ENCODE assay signal across 22 cellular contexts in the genomic region with DNA sequence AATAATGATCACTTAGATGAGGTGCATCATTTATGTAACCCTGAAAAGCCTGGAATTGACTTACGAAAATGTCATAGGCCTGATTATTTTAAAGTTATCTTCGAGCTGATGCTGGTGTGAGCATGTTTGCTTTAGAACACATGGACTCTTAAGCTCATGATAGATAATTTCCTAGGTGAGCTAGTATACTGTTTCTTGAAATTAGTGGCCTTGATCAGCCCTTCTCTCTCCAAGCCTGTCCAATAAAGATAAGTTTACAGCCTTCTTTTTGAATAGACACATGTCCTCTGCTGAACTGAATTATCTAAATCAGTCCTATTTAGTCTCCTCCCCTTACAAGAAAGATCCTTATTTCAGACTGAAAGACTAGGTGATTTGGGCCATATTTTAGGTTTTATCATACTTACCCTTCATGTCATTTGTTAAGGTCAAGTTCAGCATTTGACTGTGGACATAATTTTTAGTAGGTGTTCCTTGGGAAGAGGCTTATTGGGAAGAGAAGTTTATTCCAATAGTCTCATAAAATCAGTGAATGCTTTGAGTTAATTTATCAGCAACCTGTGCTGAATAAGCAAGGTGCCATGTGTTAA. TPM values are rescaled to one million over a fixed set of nuclear protein-coding genes. Genes with fewer than 3 reads are reported as not detected.
DNase-seq lines count a peak whose midpoint lies in the region; ATAC-seq and TF ChIP-seq lines count a peak whose summit lies in the region.
"Had no signal": no experiment of that assay in that cellular context is flagged by ENCODE, and none has a peak within 500 bp of the region (broad histone marks: within the 10 kb centered on the region; RNA-seq: fewer than 3 reads in every experiment).

No MANE protein-coding gene starts in this region.

- intact Hi-C loops in natural killer cell (cut with micrococcal nuclease) (no loop called here), ascending aorta (cut with DNase I) (no loop called here), psoas muscle (cut with DNase I) (no loop called here), vagina (cut with DNase I) (no loop called here)

- H3K36me3 Mint-ChIP-seq in natural killer cell = peaks cover 8% of the 10 kb centered on the region
- H3K36me3 Mint-ChIP-seq in natural killer cell treated with Interleukin-12 subunit alpha and Interleukin-12 subunit beta and Interleukin-15 and Interleukin-18, amount 100 ng/mL, for 72 hours = no peaks in the 10 kb centered on the region

- DNase-seq in natural killer cell (no peak), ascending aorta (ENCODE audit: low spot score in 2 of 2) (no peak), psoas muscle (no peak), vagina (ENCODE audit: extremely low spot score in 2 of 2) (peak in 1 of 2 donors; percentile 3), NCI-H1694 (lab: John Stamatoyannopoulos, UW) (no peak)
- DNase-seq in natural killer cell treated with Interleukin-12 subunit alpha and Interleukin-12 subunit beta and Interleukin-15 and Interleukin-18, amount 100 ng/mL, for 72 hours (ENCODE audit: low spot score) = no peak
- DNase-seq in activated CD8-positive, alpha-beta memory T cell treated with anti-CD3 and anti-CD28 coated beads for 24 hours = no peak
- DNase-seq in activated effector memory CD4-positive, alpha-beta T cell treated with anti-CD3 and anti-CD28 coated beads, Interleukin-2, amount 50 U/mL, for 16 hours = no peak
- DNase-seq: ACHN; activated B cell treated with CpG ODN at 0.5 μM for 24 hours; activated CD4-positive, alpha-beta memory T cell treated with anti-CD3 and anti-CD28 coated beads, Interleukin-2, amount 10 ng/mL, durations not matched to agents 7 days and 5 days; activated gamma-delta T cell treated with Interleukin-2 at 50 U/mL for 16 hours; activated naive CD8-positive, alpha-beta T cell treated with anti-CD3 and anti-CD28 coated beads, Interleukin-2, amount 50 U/mL, for 24 hours; COR-L47; DMS79 treated with DMSO at 0.1 percent for 48 hours; GOT3; lower lobe of right lung; NCI-H1048; NCI-H187; NCI-H69; substantia nigra had no signal

- H3K27ac Mint-ChIP-seq in natural killer cell = peak overlapping the region; percentile 57 to 62
- peak overlapping the region in 1 of 2 donors; percentile 73 for H3K27ac Mint-ChIP-seq in natural killer cell treated with Interleukin-12 subunit alpha and Interleukin-12 subunit beta and Interleukin-15 and Interleukin-18, amount 100 ng/mL, for 72 hours
- H3K27ac Mint-ChIP-seq: activated B cell treated with CpG ODN at 0.5 μM for 24 hours; activated CD4-positive, alpha-beta memory T cell treated with anti-CD3 and anti-CD28 coated beads, Interleukin-2, amount 10 ng/mL, durations not matched to agents 7 days and 5 days; activated naive CD8-positive, alpha-beta T cell treated with anti-CD3 and anti-CD28 coated beads, Interleukin-2, amount 50 U/mL, for 24 hours had no signal

- no peak for TF ChIP-seq POLR2A in vagina (IDR thresholded peaks at IDR 0.05)

- H3K27ac ChIP-seq in ascending aorta = peak overlapping the region; percentile 9 to 63
- peak overlapping the region; percentile 65 for H3K27ac ChIP-seq in psoas muscle
- H3K27ac ChIP-seq in vagina = peak overlapping the region; percentile 78
- H3K27ac ChIP-seq: epithelial cell of prostate, lower lobe of right lung had no signal

- WGBS in psoas muscle, 3 donors = 71 to 89% (median 72%) methylated on average over 2 of the region's 2 CpGs

- H3K4me1 ChIP-seq in ascending aorta = peaks cover 30 to 89% of the 10 kb centered on the region in 2 donors
- H3K4me1 ChIP-seq in psoas muscle = peaks cover 81% of the 10 kb centered on the region
- H3K4me1 ChIP-seq in vagina = peaks cover 97% of the 10 kb centered on the region

- no peak overlapping the region for H3K4me3 Mint-ChIP-seq in natural killer cell
- no peak overlapping the region for H3K4me3 Mint-ChIP-seq in natural killer cell treated with Interleukin-12 subunit alpha and Interleukin-12 subunit beta and Interleukin-15 and Interleukin-18, amount 100 ng/mL, for 72 hours
- H3K4me3 Mint-ChIP-seq: activated B cell treated with CpG ODN at 0.5 μM for 24 hours; activated CD4-positive, alpha-beta memory T cell treated with anti-CD3 and anti-CD28 coated beads, Interleukin-2, amount 10 ng/mL, durations not matched to agents 7 days and 5 days; activated naive CD8-positive, alpha-beta T cell treated with anti-CD3 and anti-CD28 coated beads, Interleukin-2, amount 50 U/mL, for 24 hours had no signal

- no peaks in the 10 kb centered on the region for H3K9me3 Mint-ChIP-seq in natural killer cell
- H3K9me3 Mint-ChIP-seq in natural killer cell treated with Interleukin-12 subunit alpha and Interleukin-12 subunit beta and Interleukin-15 and Interleukin-18, amount 100 ng/mL, for 72 hours = peaks cover 1% of the 10 kb centered on the region
- H3K9me3 Mint-ChIP-seq: activated B cell treated with CpG ODN at 0.5 μM for 24 hours; activated CD4-positive, alpha-beta memory T cell treated with anti-CD3 and anti-CD28 coated beads, Interleukin-2, amount 10 ng/mL, durations not matched to agents 7 days and 5 days; activated naive CD8-positive, alpha-beta T cell treated with anti-CD3 and anti-CD28 coated beads, Interleukin-2, amount 50 U/mL, for 24 hours had no signal

- ATAC-seq in natural killer cell (no peak), psoas muscle (no peak)
- ATAC-seq in natural killer cell treated with Interleukin-12 subunit alpha and Interleukin-12 subunit beta and Interleukin-15 and Interleukin-18, amount 100 ng/mL, for 72 hours = no peak

- peaks cover 19 to 30% of the 10 kb centered on the region in 2 donors for H3K36me3 ChIP-seq in ascending aorta
- H3K36me3 ChIP-seq in psoas muscle (ENCODE audit: insufficient read depth in 1 of 2, low read depth in 1 of 2) = peaks cover 6 to 21% of the 10 kb centered on the region in 2 donors
- H3K36me3 ChIP-seq in vagina = peaks cover 0 to 16% of the 10 kb centered on the region in 2 donors

- no peaks in the 10 kb centered on the region for H3K27me3 ChIP-seq in ascending aorta
- no peaks in the 10 kb centered on the region for H3K27me3 ChIP-seq in psoas muscle (ENCODE audit: insufficient read depth in 3 of 3, low read length in 2 of 3)
- no peaks in the 10 kb centered on the region for H3K27me3 ChIP-seq in vagina

- H3K4me3 ChIP-seq in ascending aorta (no peak overlapping the region), psoas muscle (no peak overlapping the region), vagina (no peak overlapping the region)
- H3K4me3 ChIP-seq: lower lobe of right lung had no signal

- H3K27me3 Mint-ChIP-seq in natural killer cell (ENCODE audit: low read depth in 2 of 2) = no peaks in the 10 kb centered on the region
- H3K27me3 Mint-ChIP-seq in natural killer cell treated with Interleukin-12 subunit alpha and Interleukin-12 subunit beta and Interleukin-15 and Interleukin-18, amount 100 ng/mL, for 72 hours = no peaks in the 10 kb centered on the region
- H3K27me3 Mint-ChIP-seq: activated B cell treated with CpG ODN at 0.5 μM for 24 hours; activated CD4-positive, alpha-beta memory T cell treated with anti-CD3 and anti-CD28 coated beads, Interleukin-2, amount 10 ng/mL, durations not matched to agents 7 days and 5 days; activated naive CD8-positive, alpha-beta T cell treated with anti-CD3 and anti-CD28 coated beads, Interleukin-2, amount 50 U/mL, for 24 hours had no signal

- peaks cover 66 to 75% of the 10 kb centered on the region in 2 donors for H3K4me1 Mint-ChIP-seq in natural killer cell
- H3K4me1 Mint-ChIP-seq in natural killer cell treated with Interleukin-12 subunit alpha and Interleukin-12 subunit beta and Interleukin-15 and Interleukin-18, amount 100 ng/mL, for 72 hours (ENCODE audit: low read depth in 2 of 2) = peaks cover 42 to 52% of the 10 kb centered on the region in 2 donors

- no peaks in the 10 kb centered on the region for H3K9me3 ChIP-seq in ascending aorta
- H3K9me3 ChIP-seq in psoas muscle = no peaks in the 10 kb centered on the region
- no peaks in the 10 kb centered on the region for H3K9me3 ChIP-seq in vagina
- H3K9me3 ChIP-seq: lower lobe of right lung had no signal

- TF ChIP-seq CTCF in natural killer cell (IDR thresholded peaks at IDR 0.05) (no peak), ascending aorta (IDR thresholded peaks at IDR 0.05) (no peak), psoas muscle (IDR thresholded peaks at IDR 0.05) (no peak), vagina (IDR thresholded peaks at IDR 0.05) (no peak)

RNA-seq across cellular contexts. Expression of a gene that starts 15.3 kb away (rescaled TPM):
- total RNA-seq in natural killer cell (10 to 100 TPM; 43.1 to 70.4 (median 51.3) TPM), ascending aorta (91.5 TPM), psoas muscle (100 to 1,000 TPM in 3 of 4 donors, 10 to 100 TPM in 1; 28.3 to 160 (median 144) TPM), vagina (110 TPM)
- 10 to 100 TPM; 17.8 to 20.6 TPM for total RNA-seq in natural killer cell treated with Interleukin-12 subunit alpha and Interleukin-12 subunit beta and Interleukin-15 and Interleukin-18, amount 100 ng/mL, for 72 hours
- polyA plus RNA-seq in psoas muscle = 10 to 100 TPM; 20.6 to 76.5 (median 35.8) TPM
